ENCODE assay signal across 18 cellular contexts in genomic region chr11:9219115-9219514, GRCh38. TPM values are rescaled to one million over a fixed set of nuclear protein-coding genes. Genes with fewer than 3 reads are reported as not detected.
DNase-seq lines count a peak whose midpoint lies in the region; ATAC-seq and TF ChIP-seq lines count a peak whose summit lies in the region.
"Had no signal": no experiment of that assay in that cellular context is flagged by ENCODE, and none has a peak within 500 bp of the region (broad histone marks: within the 10 kb centered on the region; RNA-seq: fewer than 3 reads in every experiment).

No MANE protein-coding gene starts in this region.

- TF ChIP-seq POLR2A in body of pancreas (IDR thresholded peaks at IDR 0.05), result no peak

- no peak overlapping the region for H3K4me3 ChIP-seq in body of pancreas
- no peak overlapping the region for H3K4me3 ChIP-seq in psoas muscle

- ATAC-seq in body of pancreas, result peak; percentile 38
- peak in 3 of 4 donors; percentile 32 to 68 (median 42) for ATAC-seq in psoas muscle
- ATAC-seq in HG03342 (IDR thresholded peaks at IDR 0.05; ENCODE audit: unreplicated experiment), result no peak
- ATAC-seq: activated T-helper 17 cell treated with anti-CD3 and anti-CD28 coated beads, Interleukin-2, amount 50 U/mL, for 72 hours; esophagus mucosa; natural killer cell treated with Interleukin-12 subunit alpha and Interleukin-12 subunit beta and Interleukin-15 and Interleukin-18, amount 100 ng/mL, for 72 hours; Panc1 had no signal

- DNase-seq in AG20443 (ENCODE audit: low spot score) (peak; percentile 56), body of pancreas (no peak), foreskin melanocyte (peak; percentile 18), psoas muscle (no peak), G401 (ENCODE audit: low spot score) (no peak), SIG-M5 (lab: John Stamatoyannopoulos, UW) (no peak), NCI-H1694 (lab: John Stamatoyannopoulos, UW) (no peak)
- DNase-seq: central memory CD4-positive, alpha-beta T cell; DMS53; H7; kidney; NCI-H446 treated with DMSO at 0.1 percent for 48 hours; stimulated activated CD8-positive, alpha-beta memory T cell treated with anti-CD3 and anti-CD28 coated beads, Interleukin-4, amount 100 ng/mL, for 48 hours had no signal

- H3K27me3 ChIP-seq in body of pancreas (no peaks in the 10 kb centered on the region), psoas muscle (ENCODE audit: insufficient read depth in 3 of 3, low read length in 2 of 3) (no peaks in the 10 kb centered on the region)

- TF ChIP-seq CTCF in body of pancreas (IDR thresholded peaks at IDR 0.05) (no peak), psoas muscle (IDR thresholded peaks at IDR 0.05) (no peak)

- H3K27ac ChIP-seq in body of pancreas (peak overlapping the region in 1 of 4 donors; percentile 21), psoas muscle (peak overlapping the region; percentile 18)

- H3K36me3 ChIP-seq in body of pancreas (replicated peaks in 1 of 2; ENCODE audit: insufficient read depth in 1 of 2, low read depth in 2 of 2), result no peaks in the 10 kb centered on the region
- no peaks in the 10 kb centered on the region for H3K36me3 ChIP-seq in psoas muscle (ENCODE audit: insufficient read depth in 1 of 2, low read depth in 1 of 2)

- H3K4me1 ChIP-seq in body of pancreas (no peaks in the 10 kb centered on the region), psoas muscle (peaks cover 21% of the 10 kb centered on the region)

- in situ Hi-C loops in G401 (cut with HindIII; ENCODE audit: low sequenced_read_pairs), result no loop called here

- H3K9me3 ChIP-seq in body of pancreas (no peaks in the 10 kb centered on the region), psoas muscle (no peaks in the 10 kb centered on the region)

- intact Hi-C loops in body of pancreas (cut with DNase I) (no loop called here), psoas muscle (cut with DNase I) (loop anchor here in 1 of 2 donors (5.0 kb wide), 1 partner anchor 38 kb away; no protein-coding TSS in a partner anchor)

- 74 to 96% methylated on average over 2 of the region's 2 CpGs for WGBS in body of pancreas, 2 donors
- WGBS in psoas muscle, 3 donors, result 67 to 72% (median 68%) methylated on average over 2 of the region's 2 CpGs

RNA-seq across cellular contexts. Expression of gene DENND5A, which starts 46.0 kb away (rescaled TPM):
- total RNA-seq in body of pancreas (10 to 100 TPM; 22.1 to 31.3 TPM), psoas muscle (10 to 100 TPM; 27.2 to 45.1 (median 32.3) TPM)
- polyA plus RNA-seq in psoas muscle, result 10 to 100 TPM; 27.4 to 82.1 (median 30.3) TPM
- 60.9 and 72.0 TPM in 2 replicates for total RNA-seq in G401 (2014; rRNA removed; shearing (Covaris generic))

Comparison
In these comparisons a context has a peak if more than half of its experiments do, and no peak if none do; other contexts are left out.
1. DNase-seq: peak in AG20443 (single experiment) and foreskin melanocyte (single experiment); none in body of pancreas (0 of 4), psoas muscle (0 of 2), G401 (single experiment), SIG-M5 (single experiment) and NCI-H1694 (single experiment).